ENCODE assay signal across 22 cellular contexts in genomic region chr2:238134393-238134785, GRCh38. TPM values are rescaled to one million over a fixed set of nuclear protein-coding genes. Genes with fewer than 3 reads are reported as not detected.
"Had no signal": no experiment of that assay in that cellular context is flagged by ENCODE, and none has a peak within 500 bp of the region (broad histone marks: within the 10 kb centered on the region; RNA-seq: fewer than 3 reads in every experiment).

No MANE protein-coding gene starts in this region.

- DNase-seq: activated CD4-positive, alpha-beta T cell treated with anti-CD3 and anti-CD28 coated beads for 36 hours; activated CD4-positive, alpha-beta T cell treated with anti-CD3 and anti-CD28 coated beads, Interleukin-2, amount 50 U/mL, for 4 hours; activated CD4-positive, CD25-positive, alpha-beta regulatory T cell; activated effector memory CD4-positive, alpha-beta T cell treated with Interleukin-2 at 50 U/mL for 16 hours; activated naive CD4-positive, alpha-beta T cell treated with Interleukin-2 at 50 U/mL for 16 hours; anterior cingulate cortex; colonic mucosa; effector CD8-positive, alpha-beta T cell; esophagus squamous epithelium; foreskin melanocyte; retina; stimulated activated CD4-positive, alpha-beta T cell treated with anti-CD3 and anti-CD28 coated beads, Interleukin-15, amount 100 ng/mL, for 24 hours; stimulated activated naive CD4-positive, alpha-beta T cell; tibial artery; upper lobe of right lung had no signal

- H3K4me1 ChIP-seq: colonic mucosa had no signal

- H3K27ac ChIP-seq: colonic mucosa, epithelial cell of prostate, esophagus squamous epithelium, neural progenitor cell, suprapubic skin, tibial artery, upper lobe of right lung had no signal

- H3K4me2 ChIP-seq: neural progenitor cell, smooth muscle cell had no signal

- H3K9me3 ChIP-seq: colonic mucosa, esophagus squamous epithelium, suprapubic skin, tibial artery, upper lobe of right lung had no signal

- H2AFZ ChIP-seq: neural progenitor cell had no signal

- H3K36me3 ChIP-seq: colonic mucosa, esophagus squamous epithelium, neural progenitor cell, suprapubic skin, tibial artery, upper lobe of right lung had no signal

- H3K4me3 ChIP-seq: colonic mucosa, esophagus squamous epithelium, neural progenitor cell, smooth muscle cell, suprapubic skin, tibial artery, upper lobe of right lung had no signal

- ATAC-seq: activated CD4-positive, alpha-beta T cell treated with anti-CD3 and anti-CD28 coated beads for 36 hours; naive thymus-derived CD8-positive, alpha-beta T cell; upper lobe of right lung had no signal

- H3K27me3 ChIP-seq: colonic mucosa, esophagus squamous epithelium, neural progenitor cell, tibial artery, upper lobe of right lung had no signal

- H3K9ac ChIP-seq: neural progenitor cell had no signal

RNA-seq across cellular contexts. Expression of gene KLHL30, which starts 4.1 kb away (rescaled TPM):
- total RNA-seq: activated CD4-positive, alpha-beta T cell treated with anti-CD3 and anti-CD28 coated beads for 36 hours; dermis microvascular lymphatic vessel endothelial cell; lung microvascular endothelial cell; naive thymus-derived CD8-positive, alpha-beta T cell had no signal

RNA-seq across cellular contexts. Expression of gene ERFE, which starts 24.4 kb away (rescaled TPM):
- total RNA-seq: lung microvascular endothelial cell; naive thymus-derived CD8-positive, alpha-beta T cell; smooth muscle cell; suprapubic skin; upper lobe of right lung had no signal

RNA-seq across cellular contexts. Expression of gene ESPNL, which starts 34.2 kb away (rescaled TPM):
- total RNA-seq: dermis microvascular lymphatic vessel endothelial cell, lung microvascular endothelial cell had no signal
